In the genomic region with DNA sequence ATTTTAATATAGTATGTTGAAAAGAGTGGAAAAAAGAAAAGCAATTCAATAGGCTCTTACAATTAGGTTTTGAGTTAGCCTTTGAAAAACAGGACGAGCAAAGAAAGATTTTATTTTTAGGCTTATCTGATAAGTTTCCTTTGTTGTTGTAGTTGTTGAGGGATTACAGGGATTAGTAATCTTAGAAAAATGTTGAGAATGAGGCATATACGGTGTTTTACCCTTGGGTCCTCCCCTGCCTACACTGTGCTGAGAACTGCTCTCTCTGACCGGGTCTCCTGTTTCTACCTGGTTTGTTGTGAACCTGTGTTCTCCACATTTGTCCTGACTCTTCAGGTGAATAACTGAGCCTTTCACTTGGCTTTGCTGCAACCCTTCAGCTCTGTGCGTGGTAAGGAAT, we compare ENCODE assay signal across 1 cellular context.
TF ChIP-seq lines count a peak whose summit lies in the region.

No MANE protein-coding gene starts in this region.

TF ChIP-seq in HCT116, 20 proteins besides CTCF, POLR2A, EP300 and RAD21 (continued from another document):
- TF ChIP-seq EGR1 (IDR thresholded peaks at IDR 0.05; ENCODE audit: low read depth) (no peak), POLR2AphosphoS5 (IDR thresholded peaks at IDR 0.05; ENCODE audit: low read depth, low read length) (no peak), SRF (IDR thresholded peaks at IDR 0.05; ENCODE audit: low read depth) (no peak)
- TF ChIP-seq, protein P1, sequence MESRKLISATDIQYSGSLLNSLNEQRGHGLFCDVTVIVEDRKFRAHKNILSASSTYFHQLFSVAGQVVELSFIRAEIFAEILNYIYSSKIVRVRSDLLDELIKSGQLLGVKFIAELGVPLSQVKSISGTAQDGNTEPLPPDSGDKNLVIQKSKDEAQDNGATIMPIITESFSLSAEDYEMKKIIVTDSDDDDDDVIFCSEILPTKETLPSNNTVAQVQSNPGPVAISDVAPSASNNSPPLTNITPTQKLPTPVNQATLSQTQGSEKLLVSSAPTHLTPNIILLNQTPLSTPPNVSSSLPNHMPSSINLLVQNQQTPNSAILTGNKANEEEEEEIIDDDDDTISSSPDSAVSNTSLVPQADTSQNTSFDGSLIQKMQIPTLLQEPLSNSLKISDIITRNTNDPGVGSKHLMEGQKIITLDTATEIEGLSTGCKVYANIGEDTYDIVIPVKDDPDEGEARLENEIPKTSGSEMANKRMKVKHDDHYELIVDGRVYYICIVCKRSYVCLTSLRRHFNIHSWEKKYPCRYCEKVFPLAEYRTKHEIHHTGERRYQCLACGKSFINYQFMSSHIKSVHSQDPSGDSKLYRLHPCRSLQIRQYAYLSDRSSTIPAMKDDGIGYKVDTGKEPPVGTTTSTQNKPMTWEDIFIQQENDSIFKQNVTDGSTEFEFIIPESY (IDR thresholded peaks at IDR 0.05; ENCODE audit: extremely low read depth, insufficient replicate concordance, low read length), result no peak
